16 cellular contexts compared by ENCODE assay signal in genomic region chr3:105965384-105965783, GRCh38.
DNase-seq lines count a peak whose midpoint lies in the region; ATAC-seq and TF ChIP-seq lines count a peak whose summit lies in the region.
"Had no signal": no experiment of that assay in that cellular context is flagged by ENCODE, and none has a peak within 500 bp of the region (broad histone marks: within the 10 kb centered on the region; RNA-seq: fewer than 3 reads in every experiment).

No MANE protein-coding gene starts in this region.

- WGBS in stomach, 5 donors: 22 to 50% (median 31%) methylated on average over 3 of the region's 3 CpGs

- DNase-seq in BJ (ENCODE audit: low read depth): peak; percentile 53
- DNase-seq in RPMI7951 (ENCODE audit: low read depth): peak; percentile 34
- DNase-seq in fibroblast of gingiva (ENCODE audit: low read depth): peak; percentile 85
- DNase-seq in omental fat pad (ENCODE audit: low spot score): no peak
- DNase-seq in NCI-H1436 (lab: John Stamatoyannopoulos, UW): no peak
- no peak for DNase-seq in 8988T
- no peak for DNase-seq in dorsolateral prefrontal cortex
- DNase-seq in stomach: no peak
- DNase-seq: activated CD4-positive, CD25-positive, alpha-beta regulatory T cell; activated CD8-positive, alpha-beta memory T cell treated with anti-CD3 and anti-CD28 coated beads, Interleukin-2, amount 10 ng/mL, durations not matched to agents 7 days and 5 days; activated naive CD4-positive, alpha-beta T cell treated with anti-CD3 and anti-CD28 coated beads, Interleukin-2, amount 50 U/mL, for 16 hours; NCI-H1048; OCI-M1; stimulated activated CD4-positive, alpha-beta T cell treated with anti-CD3 and anti-CD28 coated beads, Interleukin-1b, Interleukin-23, amount 100 ng/mL, for 48 hours; stimulated activated CD8-positive, alpha-beta memory T cell treated with anti-CD3 and anti-CD28 coated beads, Interleukin-4, amount 100 ng/mL, for 48 hours; transverse colon had no signal

- no peaks in the 10 kb centered on the region for H3K27me3 ChIP-seq in BJ (ENCODE audit: control insufficient read depth, insufficient read depth, low read length)
- peaks cover 0 to 3% (median 0%) of the 10 kb centered on the region in 45 donors for H3K27me3 ChIP-seq in dorsolateral prefrontal cortex
- H3K27me3 ChIP-seq in stomach: no peaks in the 10 kb centered on the region
- H3K27me3 ChIP-seq: transverse colon had no signal

- H3K9me3 ChIP-seq in stomach: no peaks in the 10 kb centered on the region
- H3K9me3 ChIP-seq: transverse colon had no signal

- TF ChIP-seq CTCF in BJ (IDR thresholded peaks at IDR 0.05; ENCODE audit: insufficient read depth, low read depth, low read length) (no peak), omental fat pad (IDR thresholded peaks at IDR 0.05) (no peak), dorsolateral prefrontal cortex (IDR thresholded peaks at IDR 0.05 in 54 of 56, conservative IDR thresholded peaks at IDR 0.05 in 2 of 56; ENCODE audit: low read depth in 1 of 56, partially characterized antibody in 56 of 56) (no peak), stomach (IDR thresholded peaks at IDR 0.05) (no peak)

- H3K36me3 ChIP-seq in BJ (ENCODE audit: control insufficient read depth, insufficient read depth, low read length): no peaks in the 10 kb centered on the region
- no peaks in the 10 kb centered on the region for H3K36me3 ChIP-seq in stomach
- H3K36me3 ChIP-seq: transverse colon had no signal

- POLR2A ChIA-PET in BJ (lab: Charles Lee): interaction anchor here (0.6 kb wide), 1 partner anchor 49 kb away, joined by 4 read pairs; no protein-coding TSS in a partner anchor

- intact Hi-C loops in dorsolateral prefrontal cortex (cut with DNase I) (no loop called here), stomach (cut with DNase I; ENCODE audit: low total_unique reads) (no loop called here)

- H3K27ac ChIP-seq in dorsolateral prefrontal cortex (no peak overlapping the region), stomach (no peak overlapping the region)
- H3K27ac ChIP-seq: transverse colon had no signal

- TF ChIP-seq EP300 in stomach (IDR thresholded peaks at IDR 0.05): no peak

- ATAC-seq in omental fat pad (ENCODE audit: low FRiP score): peak; percentile 87
- ATAC-seq: activated CD8-positive, alpha-beta memory T cell treated with anti-CD3 and anti-CD28 coated beads, Interleukin-2, amount 10 ng/mL, durations not matched to agents 7 days and 5 days had no signal

- no peaks in the 10 kb centered on the region for H3K4me1 ChIP-seq in stomach

- CTCF ChIA-PET in BJ (lab: Yijun Ruan, JAX): interaction anchor here (1.3 kb wide), 1 partner anchor 9 kb away, joined by 3 read pairs; no protein-coding TSS in a partner anchor

- TF ChIP-seq POLR2A in stomach (IDR thresholded peaks at IDR 0.05): no peak

- H3K4me3 ChIP-seq in BJ (ENCODE audit: low read depth, low read length) (no peak overlapping the region), dorsolateral prefrontal cortex (no peak overlapping the region), stomach (no peak overlapping the region)
- H3K4me3 ChIP-seq: transverse colon had no signal

Comparison
In these comparisons a context has a peak if more than half of its experiments do, and no peak if none do; other contexts are left out.
1. DNase-seq: peak in BJ (single experiment), RPMI7951 (single experiment) and fibroblast of gingiva (single experiment); none in omental fat pad (single experiment), NCI-H1436 (single experiment), 8988T (single experiment), dorsolateral prefrontal cortex (0 of 10) and stomach (single experiment).